4 cellular contexts compared by ENCODE assay signal in the genomic region with DNA sequence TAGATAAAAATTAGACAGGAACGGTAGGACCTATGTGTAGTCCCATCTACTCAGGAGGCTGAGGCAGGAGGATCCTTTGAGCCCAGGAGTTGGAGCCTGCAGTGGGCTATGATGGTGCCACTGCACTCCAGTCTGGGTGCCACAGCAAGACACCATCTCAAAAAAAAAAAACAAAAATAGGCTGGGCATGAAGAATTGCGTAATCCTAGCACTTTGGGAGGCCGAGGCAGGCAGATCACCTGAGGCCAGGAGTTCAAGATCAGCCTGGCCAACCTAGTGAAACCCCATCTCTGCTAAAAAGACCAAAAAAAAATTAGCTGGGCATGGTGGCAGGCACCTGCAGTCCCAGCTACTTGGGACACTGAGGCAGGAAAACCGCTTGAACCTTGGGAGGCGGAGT.
TF ChIP-seq lines count a peak whose summit lies in the region.

No MANE protein-coding gene starts in this region.

TF ChIP-seq in A549, 52 proteins besides CTCF, POLR2A, EP300 and RAD21:
- TF ChIP-seq CEBPB (IDR thresholded peaks at IDR 0.05), result peak; percentile 51 to 83; a peak in 3 of 4 replicates

TF ChIP-seq in Ishikawa, 13 proteins besides CTCF, POLR2A, EP300 and RAD21:
- TF ChIP-seq CEBPB (IDR thresholded peaks at IDR 0.05), result peak; percentile 84

TF ChIP-seq in H1, 55 proteins besides CTCF, POLR2A, EP300 and RAD21:
- peak; percentile 45; the same call in 1 of the 2 replicates for TF ChIP-seq CEBPB (IDR thresholded peaks at IDR 0.05; ENCODE audit: low read depth, low read length)

TF ChIP-seq in HepG2, 621 proteins besides CTCF, POLR2A, EP300 and RAD21:
- TF ChIP-seq CEBPG (CRISPR knock-in tag; IDR thresholded peaks at IDR 0.05) (peak; percentile 30; the same call in 1 of the 2 replicates), CEBPB (IDR thresholded peaks at IDR 0.05; ENCODE audit: borderline replicate concordance, low read depth, low read length) (peak; percentile 68; the same call in 1 of the 2 replicates)
